Comparison of ENCODE assay signal across 16 cellular contexts in the genomic region with DNA sequence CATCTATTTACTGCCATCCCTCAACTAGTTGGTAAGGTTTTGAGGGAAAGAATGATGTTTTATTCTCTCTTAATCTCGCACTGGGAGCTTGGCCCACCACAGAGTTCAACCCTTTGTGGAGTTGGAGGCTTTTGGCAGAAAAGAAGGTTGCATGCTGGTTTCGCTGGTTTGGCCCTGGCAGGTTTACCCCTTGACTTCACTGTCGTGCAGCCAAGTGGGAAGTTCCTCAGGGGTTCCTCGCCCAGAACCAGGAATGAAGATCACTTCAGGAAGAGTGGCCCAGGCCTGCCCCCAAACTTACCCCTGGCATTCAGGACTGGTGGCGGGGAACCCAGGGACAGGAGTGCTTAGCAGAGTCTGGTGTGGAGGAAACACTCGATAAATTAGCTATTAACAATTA.
DNase-seq lines count a peak whose midpoint lies in the region; ATAC-seq and TF ChIP-seq lines count a peak whose summit lies in the region.
"Had no signal": no experiment of that assay in that cellular context is flagged by ENCODE, and none has a peak within 500 bp of the region (broad histone marks: within the 10 kb centered on the region; RNA-seq: fewer than 3 reads in every experiment).

No MANE protein-coding gene starts in this region.

- in situ Hi-C loops in astrocyte of the cerebellum (cut with HindIII; ENCODE audit: low sequenced_read_pairs) (no loop called here), GM13976 (cut with MboI; ENCODE audit: low sequenced_read_pairs, unreplicated experiment) (loop anchor here (25.0 kb wide), 1 partner anchor 1080 kb away; no protein-coding TSS in a partner anchor)

- intact Hi-C loops in posterior vena cava (cut with DNase I): no loop called here

- ATAC-seq in GM19395 (IDR thresholded peaks at IDR 0.05; ENCODE audit: unreplicated experiment): no peak
- ATAC-seq: GM23338, HCT116 had no signal

- H3K4me3 ChIP-seq in astrocyte of the cerebellum (ENCODE audit: low read depth, low read length): no peak overlapping the region
- H3K4me3 ChIP-seq: GM23338 had no signal

- no peak for TF ChIP-seq CTCF in astrocyte of the cerebellum (IDR thresholded peaks at IDR 0.05; ENCODE audit: low read depth, low read length, missing control alignments)
- TF ChIP-seq CTCF in GM13976 (IDR thresholded peaks at IDR 0.05; ENCODE audit: borderline replicate concordance, control extremely low read depth, extremely low read depth, insufficient read depth, missing control alignments): no peak

- DNase-seq in astrocyte of the cerebellum (ENCODE audit: low read depth): peak; percentile 37
- peak; percentile 83 for DNase-seq in mesenteric fat pad (ENCODE audit: low spot score)
- DNase-seq in posterior vena cava (ENCODE audit: low spot score): peak; percentile 37
- no peak for DNase-seq in GM13976 (ENCODE audit: low spot score)
- no peak for DNase-seq in stimulated activated CD4-positive, alpha-beta T cell treated with anti-CD3 and anti-CD28 coated beads, Interleukin-4, amount 100 ng/mL, for 24 hours
- DNase-seq: C1 segment of cervical spinal cord; Calu3; CD4-positive, alpha-beta memory T cell; COR-L47; DMS53; DMS79 treated with DMSO at 0.1 percent for 48 hours; GF-D8; H9 had no signal

Comparison
In these comparisons a context has a peak if more than half of its experiments do, and no peak if none do; other contexts are left out.
1. DNase-seq: peak in astrocyte of the cerebellum (single experiment), mesenteric fat pad (single experiment) and posterior vena cava (single experiment); none in GM13976 (single experiment) and stimulated activated CD4-positive, alpha-beta T cell treated with anti-CD3 and anti-CD28 coated beads, Interleukin-4, amount 100 ng/mL, for 24 hours (single experiment).